6 cellular contexts compared by ENCODE assay signal in the genomic region with DNA sequence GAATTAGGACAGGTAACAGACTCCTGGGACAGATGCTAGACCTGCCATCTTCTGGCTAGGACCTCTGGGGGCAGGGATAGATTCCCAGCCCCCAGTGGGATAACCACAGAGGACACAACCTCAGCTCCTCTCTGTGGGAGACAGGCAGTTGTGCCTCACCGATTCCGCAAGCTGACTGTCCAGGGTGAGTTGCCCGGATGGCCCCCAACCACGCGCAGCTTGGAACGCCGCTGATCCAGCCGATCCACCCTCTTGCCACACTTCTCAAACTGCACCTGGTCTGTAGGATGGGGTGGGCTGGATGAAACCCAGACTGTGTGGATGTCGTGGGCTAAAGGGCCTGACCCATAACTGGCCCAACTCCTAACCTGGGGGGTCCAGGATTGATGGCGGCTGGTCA. TPM values are rescaled to one million over a fixed set of nuclear protein-coding genes. Genes with fewer than 3 reads are reported as not detected.
"Had no signal": no experiment of that assay in that cellular context is flagged by ENCODE, and none has a peak within 500 bp of the region (broad histone marks: within the 10 kb centered on the region; RNA-seq: fewer than 3 reads in every experiment).

No MANE protein-coding gene starts in this region.

RNA-seq across cellular contexts. Expression of a gene that starts 34.4 kb away (rescaled TPM):
- total RNA-seq: kidney, left ventricle myocardium inferior, lower lobe of right lung, pulmonary artery endothelial cell, sciatic nerve, urinary bladder had no signal
